14 cellular contexts compared by ENCODE assay signal in genomic region chr5:84113246-84114118, GRCh38.
DNase-seq lines count a peak whose midpoint lies in the region; ATAC-seq and TF ChIP-seq lines count a peak whose summit lies in the region.
"Had no signal": no experiment of that assay in that cellular context is flagged by ENCODE, and none has a peak within 500 bp of the region (broad histone marks: within the 10 kb centered on the region; RNA-seq: fewer than 3 reads in every experiment).

No MANE protein-coding gene starts in this region.

- H3K9me3 ChIP-seq in neuronal stem cell (replicated peaks in 1 of 2; ENCODE audit: control insufficient read depth in 2 of 2, insufficient read depth in 1 of 2, low read depth in 1 of 2, low read length in 2 of 2), result no peaks in the 10 kb centered on the region

- no peak overlapping the region for H2AFZ ChIP-seq in neuronal stem cell (ENCODE audit: low read length)

- no peak overlapping the region for H3K23ac ChIP-seq in neuronal stem cell (ENCODE audit: low read depth, low read length, poor library complexity)

- no peak overlapping the region for H3K4me3 Mint-ChIP-seq in activated T-cell treated with anti-CD3 and anti-CD28 coated beads, Interleukin-2, amount 50 U/mL, for 72 hours
- H3K4me3 Mint-ChIP-seq: nephron progenitor cell had no signal

- H3K27me3 ChIP-seq in dorsolateral prefrontal cortex, result no peaks in the 10 kb centered on the region
- no peaks in the 10 kb centered on the region for H3K27me3 ChIP-seq in neuronal stem cell (ENCODE audit: control insufficient read depth in 3 of 3, insufficient read depth in 3 of 3, low read depth in 1 of 3, low read length in 3 of 3)

- H4K8ac ChIP-seq in neuronal stem cell (ENCODE audit: low read depth, low read length), result no peak overlapping the region

- no peak for TF ChIP-seq CTCF in dorsolateral prefrontal cortex (IDR thresholded peaks at IDR 0.05 in 54 of 56, conservative IDR thresholded peaks at IDR 0.05 in 2 of 56; ENCODE audit: low read depth in 1 of 56, partially characterized antibody in 56 of 56)

- no peak overlapping the region for H2BK15ac ChIP-seq in neuronal stem cell (ENCODE audit: low read length)

- no peak overlapping the region for H3K18ac ChIP-seq in neuronal stem cell (ENCODE audit: low read length)

- H2BK5ac ChIP-seq in neuronal stem cell (ENCODE audit: low read length), result no peak overlapping the region

- H3K36me3 ChIP-seq in neuronal stem cell (replicated peaks in 1 of 2; ENCODE audit: control insufficient read depth in 2 of 2, insufficient read depth in 2 of 2, low read length in 2 of 2), result no peaks in the 10 kb centered on the region

- H3K27ac ChIP-seq in dorsolateral prefrontal cortex (peak overlapping the region in 35 of 59 donors; percentile 2 to 69 (median 33)), neuronal stem cell (replicated peaks; ENCODE audit: low read length) (peak overlapping the region; percentile 59)

- peaks cover 0 to 6% of the 10 kb centered on the region in 2 donors for H3K4me1 ChIP-seq in neuronal stem cell (ENCODE audit: control insufficient read depth in 2 of 2, insufficient read depth in 1 of 2, low read depth in 1 of 2, low read length in 2 of 2)

- H3K14ac ChIP-seq in neuronal stem cell (ENCODE audit: low read length), result no peak overlapping the region

- H3K4me1 Mint-ChIP-seq in activated T-cell treated with anti-CD3 and anti-CD28 coated beads, Interleukin-2, amount 50 U/mL, for 72 hours (ENCODE audit: low read depth), result no peaks in the 10 kb centered on the region

- H2BK120ac ChIP-seq in neuronal stem cell (ENCODE audit: low read depth, low read length), result no peak overlapping the region

- H3K4ac ChIP-seq in neuronal stem cell (ENCODE audit: low read length), result no peak overlapping the region

- H4K91ac ChIP-seq in neuronal stem cell (ENCODE audit: low read depth, low read length, poor library complexity), result no peak overlapping the region

- H3K9me3 Mint-ChIP-seq in activated T-cell treated with anti-CD3 and anti-CD28 coated beads, Interleukin-2, amount 50 U/mL, for 72 hours, result peaks cover 4 to 6% of the 10 kb centered on the region in 2 donors
- H3K9me3 Mint-ChIP-seq: nephron progenitor cell had no signal

- no peak overlapping the region for H3K9ac ChIP-seq in neuronal stem cell (ENCODE audit: low read depth, low read length, poor library complexity)

- no peaks in the 10 kb centered on the region for H3K27me3 Mint-ChIP-seq in activated T-cell treated with anti-CD3 and anti-CD28 coated beads, Interleukin-2, amount 50 U/mL, for 72 hours (ENCODE audit: low read depth)

- H3K4me3 ChIP-seq in dorsolateral prefrontal cortex, result peak overlapping the region in 11 of 59 donors; percentile 3 to 31 (median 9)
- no peak overlapping the region for H3K4me3 ChIP-seq in neuronal stem cell (ENCODE audit: low read length in 2 of 2)

- H3K4me2 ChIP-seq in neuronal stem cell (ENCODE audit: insufficient read depth, low read length, poor library complexity, severe bottlenecking), result peak overlapping the region; percentile 2

- WGBS in neuronal stem cell (ENCODE audit: extremely low coverage in 2 of 2, insufficient read length in 2 of 2, insufficient replicate concordance in 1 of 2), 2 donors, result no CpG with 5 or more reads among the region's 7 CpGs

- no peak overlapping the region for H2BK12ac ChIP-seq in neuronal stem cell (ENCODE audit: low read length)

- no peaks in the 10 kb centered on the region for H3K36me3 Mint-ChIP-seq in activated T-cell treated with anti-CD3 and anti-CD28 coated beads, Interleukin-2, amount 50 U/mL, for 72 hours (ENCODE audit: insufficient read depth in 2 of 2)

- DNase-seq in NCI-H1436 treated with DMSO at 0.1 percent for 48 hours (lab: John Stamatoyannopoulos, UW) (peak; percentile 19), NCI-H1436 (lab: John Stamatoyannopoulos, UW) (no peak), NCI-H446 treated with DMSO at 0.1 percent for 48 hours (lab: John Stamatoyannopoulos, UW) (peak; percentile 75), dorsolateral prefrontal cortex (no peak), neuronal stem cell (ENCODE audit: low spot score) (peak; percentile 37), hippocampal formation (lab: John Stamatoyannopoulos, UW) (no peak)
- no peak for DNase-seq in activated T-cell treated with anti-CD3 and anti-CD28 coated beads, Interleukin-2, amount 50 U/mL, for 72 hours
- DNase-seq: 8988T; amygdala; nephron progenitor cell; OCI-M1; stimulated activated naive CD4-positive, alpha-beta T cell treated with Interleukin-2 at 50 U/mL for 16 hours; T1000 had no signal

- no peak overlapping the region for H3K27ac Mint-ChIP-seq in activated T-cell treated with anti-CD3 and anti-CD28 coated beads, Interleukin-2, amount 50 U/mL, for 72 hours
- H3K27ac Mint-ChIP-seq: nephron progenitor cell had no signal

- no peak overlapping the region for H2AK5ac ChIP-seq in neuronal stem cell (ENCODE audit: low read depth, low read length)

- no peak for ATAC-seq in activated T-cell treated with anti-CD3 and anti-CD28 coated beads, Interleukin-2, amount 50 U/mL, for 72 hours (replicated peaks in 1 of 2)
- ATAC-seq in GM18870 (IDR thresholded peaks at IDR 0.05; ENCODE audit: unreplicated experiment), result no peak

- intact Hi-C loops in dorsolateral prefrontal cortex (cut with DNase I), result no loop called here

- H3K79me1 ChIP-seq in neuronal stem cell (ENCODE audit: low read depth, low read length), result no peaks in the 10 kb centered on the region

Comparison
In these comparisons a context has a peak if more than half of its experiments do, and no peak if none do; other contexts are left out.
1. DNase-seq: peak in NCI-H1436 treated with DMSO at 0.1 percent for 48 hours (single experiment), NCI-H446 treated with DMSO at 0.1 percent for 48 hours (single experiment) and neuronal stem cell (single experiment); none in NCI-H1436 (single experiment), dorsolateral prefrontal cortex (0 of 10), activated T-cell treated with anti-CD3 and anti-CD28 coated beads, Interleukin-2, amount 50 U/mL, for 72 hours (0 of 2) and hippocampal formation (0 of 2).